8 cellular contexts compared by ENCODE assay signal in the genomic region with DNA sequence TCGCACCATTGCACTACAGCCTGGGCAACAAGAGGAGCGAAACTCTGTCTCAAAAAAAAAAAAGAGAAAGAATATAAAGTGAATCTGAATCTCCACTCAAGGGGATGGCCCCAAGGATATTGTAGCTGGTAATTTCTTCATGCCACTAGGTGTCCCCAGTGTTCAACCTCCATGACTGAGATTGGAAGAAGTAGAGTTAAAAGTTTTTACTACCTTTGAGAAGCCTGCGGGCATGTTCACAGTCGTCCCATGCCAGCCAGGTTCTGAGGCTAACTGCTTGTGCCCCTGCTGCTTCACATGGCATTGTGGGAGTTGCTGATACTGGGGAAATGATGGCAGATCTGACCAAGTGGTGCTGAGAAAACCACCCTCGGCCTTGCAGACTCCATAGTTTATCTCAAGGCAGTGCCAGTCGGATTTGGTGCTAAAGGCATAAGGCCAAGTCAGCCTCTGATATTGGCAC. TPM values are rescaled to one million over a fixed set of nuclear protein-coding genes. Genes with fewer than 3 reads are reported as not detected.
DNase-seq lines count a peak whose midpoint lies in the region; ATAC-seq, FAIRE-seq and TF ChIP-seq lines count a peak whose summit lies in the region.

No MANE protein-coding gene starts in this region.

- no peak overlapping the region for H3K27ac ChIP-seq in OCI-LY3 (ENCODE audit: low read length)
- H3K27ac ChIP-seq in coronary artery = peak overlapping the region; percentile 27 to 48

- FAIRE-seq in GM18507 (lab: Jason Lieb, UNC) = peak; percentile 78

- TF ChIP-seq CTCF in BJ (IDR thresholded peaks at IDR 0.05; ENCODE audit: insufficient read depth, low read depth, low read length) = peak; percentile 71
- TF ChIP-seq CTCF in OCI-LY3 (IDR thresholded peaks at IDR 0.05; ENCODE audit: low read depth, low read length) = peak; percentile 64
- peak; percentile 46 for TF ChIP-seq CTCF in coronary artery (IDR thresholded peaks at IDR 0.05)

- intact Hi-C loops in posterior vena cava (cut with DNase I) = loop anchor here in 1 of 2 donors (5.0 kb wide), 1 partner anchor 94 kb away; no protein-coding TSS in a partner anchor

- H3K36me3 ChIP-seq in BJ (ENCODE audit: control insufficient read depth, insufficient read depth, low read length) (peaks cover 12% of the 10 kb centered on the region), OCI-LY3 (replicated peaks; ENCODE audit: low read depth, low read length) (peaks cover 52% of the 10 kb centered on the region)

- no peak overlapping the region for H2AFZ ChIP-seq in OCI-LY3 (ENCODE audit: low read depth, low read length)

- H3K79me2 ChIP-seq in OCI-LY3 (ENCODE audit: low read length) = no peaks in the 10 kb centered on the region

- no peak for TF ChIP-seq POLR2A in GM18505 (IDR thresholded peaks at IDR 0.05; ENCODE audit: borderline replicate concordance, extremely low read depth, insufficient read depth, insufficient read length)

- no peak overlapping the region for H3K9ac ChIP-seq in OCI-LY3 (ENCODE audit: low read length)

- peaks cover 17% of the 10 kb centered on the region for H3K4me1 ChIP-seq in OCI-LY3 (ENCODE audit: low read length)

- H3K4me2 ChIP-seq in OCI-LY3 (ENCODE audit: low read length) = no peak overlapping the region

- H3K27me3 ChIP-seq in BJ (ENCODE audit: control insufficient read depth, insufficient read depth, low read length) = no peaks in the 10 kb centered on the region
- H3K27me3 ChIP-seq in OCI-LY3 (ENCODE audit: low read depth, low read length) = no peaks in the 10 kb centered on the region

- ATAC-seq in GM18505 (IDR thresholded peaks at IDR 0.05; ENCODE audit: unreplicated experiment) (no peak), HG02973 (IDR thresholded peaks at IDR 0.05; ENCODE audit: unreplicated experiment) (no peak)

- H3K4me3 ChIP-seq in BJ (ENCODE audit: low read depth, low read length) (no peak overlapping the region), OCI-LY3 (ENCODE audit: low read length) (no peak overlapping the region), coronary artery (no peak overlapping the region)

- POLR2A ChIA-PET in BJ (lab: Charles Lee) = interaction anchor here (0.6 to 0.9 kb wide), 2 partner anchors 104 to 138 kb away, joined by 3 read pairs; a partner anchor contains a TSS

- H3K9me3 ChIP-seq in OCI-LY3 (ENCODE audit: insufficient read depth, low read length) = no peaks in the 10 kb centered on the region

- CTCF ChIA-PET in BJ (lab: Yijun Ruan, JAX) = interaction anchor here (0.6 to 5.0 kb wide), 15 partner anchors 9 to 355 kb away, joined by 3 to 48 read pairs (median 4); a partner anchor contains a TSS

- DNase-seq in BJ (ENCODE audit: low read depth) (no peak), GM18507 (ENCODE audit: extremely low spot score, insufficient read length, low read depth) (no peak), coronary artery (ENCODE audit: low spot score) (no peak), medulla oblongata (ENCODE audit: extremely low spot score) (peak; percentile 84), posterior vena cava (ENCODE audit: low spot score) (no peak)

- H4K20me1 ChIP-seq in OCI-LY3 (ENCODE audit: insufficient read depth, low read length) = 0 out of 2 replicates have a peak, but pooled peaks cover 2% of the 10 kb centered on the region

RNA-seq across cellular contexts. Expression of a gene that starts 10.8 kb away (rescaled TPM):
- polyA plus RNA-seq in BJ (2011; rRNA removed) = 36.9 and 72.6 TPM in 2 replicates
- 19.9 and 33.6 TPM in 2 replicates for polyA minus RNA-seq in BJ (2011; rRNA and poly(A)+ RNA removed)
- 10 to 100 TPM; 33.7 to 44.4 TPM for total RNA-seq in posterior vena cava

RNA-seq across cellular contexts. Expression of a gene that starts 49.0 kb away (rescaled TPM):
- 48.2 and 49.5 TPM in 2 replicates for polyA plus RNA-seq in BJ (2011; rRNA removed)
- 22.8 and 28.6 TPM in 2 replicates for polyA minus RNA-seq in BJ (2011; rRNA and poly(A)+ RNA removed)
- total RNA-seq in posterior vena cava = 10 to 100 TPM; 31.7 to 37.5 TPM
